In the genomic region with DNA sequence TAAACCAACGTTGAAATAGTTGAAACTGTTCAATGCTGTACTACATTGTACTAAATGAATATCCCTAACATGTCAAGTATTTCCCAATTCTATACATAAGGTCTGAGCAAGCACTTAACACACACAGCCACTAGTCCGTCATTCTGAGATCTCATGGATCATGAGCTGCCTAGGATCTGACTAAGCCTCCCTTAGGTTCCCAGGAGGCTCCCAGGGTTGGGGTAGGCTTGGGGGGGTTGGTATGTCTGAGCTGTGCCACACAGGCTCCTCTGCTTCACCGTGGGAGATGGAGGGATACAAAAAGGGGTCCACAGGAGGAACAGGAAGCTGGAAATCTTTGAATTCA, we compare ENCODE assay signal across 1 cellular context.
TF ChIP-seq lines count a peak whose summit lies in the region.

No MANE protein-coding gene starts in this region.

TF ChIP-seq in SK-N-SH, 30 proteins besides CTCF, POLR2A, EP300 and RAD21 (continued from another document):
- TF ChIP-seq, protein P1, sequence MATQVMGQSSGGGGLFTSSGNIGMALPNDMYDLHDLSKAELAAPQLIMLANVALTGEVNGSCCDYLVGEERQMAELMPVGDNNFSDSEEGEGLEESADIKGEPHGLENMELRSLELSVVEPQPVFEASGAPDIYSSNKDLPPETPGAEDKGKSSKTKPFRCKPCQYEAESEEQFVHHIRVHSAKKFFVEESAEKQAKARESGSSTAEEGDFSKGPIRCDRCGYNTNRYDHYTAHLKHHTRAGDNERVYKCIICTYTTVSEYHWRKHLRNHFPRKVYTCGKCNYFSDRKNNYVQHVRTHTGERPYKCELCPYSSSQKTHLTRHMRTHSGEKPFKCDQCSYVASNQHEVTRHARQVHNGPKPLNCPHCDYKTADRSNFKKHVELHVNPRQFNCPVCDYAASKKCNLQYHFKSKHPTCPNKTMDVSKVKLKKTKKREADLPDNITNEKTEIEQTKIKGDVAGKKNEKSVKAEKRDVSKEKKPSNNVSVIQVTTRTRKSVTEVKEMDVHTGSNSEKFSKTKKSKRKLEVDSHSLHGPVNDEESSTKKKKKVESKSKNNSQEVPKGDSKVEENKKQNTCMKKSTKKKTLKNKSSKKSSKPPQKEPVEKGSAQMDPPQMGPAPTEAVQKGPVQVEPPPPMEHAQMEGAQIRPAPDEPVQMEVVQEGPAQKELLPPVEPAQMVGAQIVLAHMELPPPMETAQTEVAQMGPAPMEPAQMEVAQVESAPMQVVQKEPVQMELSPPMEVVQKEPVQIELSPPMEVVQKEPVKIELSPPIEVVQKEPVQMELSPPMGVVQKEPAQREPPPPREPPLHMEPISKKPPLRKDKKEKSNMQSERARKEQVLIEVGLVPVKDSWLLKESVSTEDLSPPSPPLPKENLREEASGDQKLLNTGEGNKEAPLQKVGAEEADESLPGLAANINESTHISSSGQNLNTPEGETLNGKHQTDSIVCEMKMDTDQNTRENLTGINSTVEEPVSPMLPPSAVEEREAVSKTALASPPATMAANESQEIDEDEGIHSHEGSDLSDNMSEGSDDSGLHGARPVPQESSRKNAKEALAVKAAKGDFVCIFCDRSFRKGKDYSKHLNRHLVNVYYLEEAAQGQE (IDR thresholded peaks at IDR 0.05; ENCODE audit: low read depth, low read length) = no peak
- TF ChIP-seq, protein P2, sequence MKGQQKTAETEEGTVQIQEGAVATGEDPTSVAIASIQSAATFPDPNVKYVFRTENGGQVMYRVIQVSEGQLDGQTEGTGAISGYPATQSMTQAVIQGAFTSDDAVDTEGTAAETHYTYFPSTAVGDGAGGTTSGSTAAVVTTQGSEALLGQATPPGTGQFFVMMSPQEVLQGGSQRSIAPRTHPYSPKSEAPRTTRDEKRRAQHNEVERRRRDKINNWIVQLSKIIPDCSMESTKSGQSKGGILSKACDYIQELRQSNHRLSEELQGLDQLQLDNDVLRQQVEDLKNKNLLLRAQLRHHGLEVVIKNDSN (IDR thresholded peaks at IDR 0.05; ENCODE audit: borderline replicate concordance, low read depth) = no peak
- no peak for TF ChIP-seq JUND (IDR thresholded peaks at IDR 0.05)
- no peak for TF ChIP-seq SIN3A (IDR thresholded peaks at IDR 0.05; ENCODE audit: borderline replicate concordance, low read depth, low read length)
- no peak for TF ChIP-seq NRF1 (IDR thresholded peaks at IDR 0.05; ENCODE audit: low read depth, low read length)
- no peak for TF ChIP-seq SMC3 (IDR thresholded peaks at IDR 0.05; ENCODE audit: low read depth, low read length)
- no peak for TF ChIP-seq FOXM1 (IDR thresholded peaks at IDR 0.05; ENCODE audit: low read depth)
